8 cellular contexts compared by ENCODE assay signal in genomic region chrX:48697182-48697727, GRCh38. TPM values are rescaled to one million over a fixed set of nuclear protein-coding genes. Genes with fewer than 3 reads are reported as not detected.
DNase-seq lines count a peak whose midpoint lies in the region; ATAC-seq and TF ChIP-seq lines count a peak whose summit lies in the region.

No MANE protein-coding gene starts in this region.

- H3K9me3 ChIP-seq in iPS-18a (ENCODE audit: control insufficient read depth, low read depth, low read length) (peaks cover 8% of the 10 kb centered on the region), subcutaneous abdominal adipose tissue (ENCODE audit: control insufficient read depth in 5 of 5, low read length in 5 of 5) (no peaks in the 10 kb centered on the region)

- DNase-seq in A172 (ENCODE audit: low spot score): peak; percentile 51
- peak; percentile 39 for DNase-seq in GM19238 (ENCODE audit: insufficient read length, low spot score)

- H3K4me1 ChIP-seq in iPS-18a (ENCODE audit: control insufficient read depth, low read depth, low read length) (peaks cover 6% of the 10 kb centered on the region), subcutaneous abdominal adipose tissue (ENCODE audit: control insufficient read depth in 5 of 5, insufficient read depth in 5 of 5, low read length in 5 of 5) (peaks cover 3 to 20% (median 16%) of the 10 kb centered on the region in 5 donors)

- peak overlapping the region; percentile 77 for H3K4me3 ChIP-seq in iPS-18a (ENCODE audit: low read length)
- peak overlapping the region; percentile 59 to 78 (median 66) for H3K4me3 ChIP-seq in subcutaneous abdominal adipose tissue (ENCODE audit: low read depth in 1 of 5, low read length in 5 of 5)

- peaks cover 26% of the 10 kb centered on the region for H3K36me3 ChIP-seq in iPS-18a (ENCODE audit: control insufficient read depth, low read depth, low read length)
- H3K36me3 ChIP-seq in subcutaneous abdominal adipose tissue (ENCODE audit: control insufficient read depth in 5 of 5, insufficient read depth in 5 of 5, low read length in 5 of 5): peaks cover 0 to 33% (median 29%) of the 10 kb centered on the region in 5 donors

- H3K27ac ChIP-seq in VCaP (peak overlapping the region; percentile 63), iPS-18a (ENCODE audit: low read length) (no peak overlapping the region), subcutaneous abdominal adipose tissue (ENCODE audit: low read depth, low read length) (no peak overlapping the region)

- ATAC-seq in HG03565 (IDR thresholded peaks at IDR 0.05; ENCODE audit: unreplicated experiment) (no peak), GM19023 (IDR thresholded peaks at IDR 0.05; ENCODE audit: unreplicated experiment) (no peak), HG03196 (IDR thresholded peaks at IDR 0.05; ENCODE audit: unreplicated experiment) (no peak)

- H3K9ac ChIP-seq in iPS-18a (ENCODE audit: low read length) (peak overlapping the region; percentile 77), subcutaneous abdominal adipose tissue (ENCODE audit: low read length in 5 of 5) (peak overlapping the region in 4 of 5 donors; percentile 44 to 65 (median 52))

- H3K27me3 ChIP-seq in iPS-18a (ENCODE audit: control insufficient read depth, insufficient read depth, low read length) (no peaks in the 10 kb centered on the region), subcutaneous abdominal adipose tissue (ENCODE audit: control insufficient read depth in 5 of 5, insufficient read depth in 4 of 5, low read length in 5 of 5) (peaks cover 0 to 13% (median 6%) of the 10 kb centered on the region in 5 donors)

- TF ChIP-seq CTCF in VCaP (conservative IDR thresholded peaks at IDR 0.05): no peak

RNA-seq across cellular contexts. Expression of gene SUV39H1, which starts 0.7 kb away (rescaled TPM):
- total RNA-seq in A172 (2014; rRNA removed; shearing (Covaris generic)): 18.4 and 18.9 TPM in 2 replicates

RNA-seq across cellular contexts. Expression of gene WAS, which starts 13.7 kb away (rescaled TPM):
- 0.62 and 3.6 TPM in 2 replicates for total RNA-seq in A172 (2014; rRNA removed; shearing (Covaris generic))
